In the genomic region with DNA sequence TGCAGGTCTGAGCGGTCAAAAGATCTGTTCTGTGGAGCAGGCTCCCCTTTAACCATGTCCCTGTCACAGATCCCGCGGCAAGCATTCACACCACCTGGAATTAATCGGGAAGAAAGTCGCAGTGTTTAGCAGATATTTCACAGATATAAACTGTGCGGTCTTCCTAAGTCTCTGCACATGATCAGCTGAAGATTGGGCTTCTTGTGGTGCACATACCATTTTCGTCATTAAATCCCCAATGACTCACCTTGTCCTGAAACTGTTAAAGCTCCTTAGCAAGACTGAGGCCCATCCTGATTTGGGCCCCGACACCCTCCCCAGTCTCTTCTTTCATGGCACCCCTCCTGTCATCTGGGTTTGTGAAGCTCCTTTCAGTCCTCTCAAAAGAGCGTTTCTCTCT, we compare ENCODE assay signal across 19 cellular contexts.
A peak's percentile ranks its signal among the peaks of the same experiment; 100 is the strongest.
DNase-seq lines count a peak whose midpoint lies in the region; ATAC-seq and TF ChIP-seq lines count a peak whose summit lies in the region.
"Had no signal": no experiment of that assay in that cellular context is flagged by ENCODE, and none has a peak within 500 bp of the region (broad histone marks: within the 10 kb centered on the region; RNA-seq: fewer than 3 reads in every experiment).

No MANE protein-coding gene starts in this region.

- H4K20me1 ChIP-seq in PC-3 (ENCODE audit: low read length) (no peaks in the 10 kb centered on the region), Karpas-422 (ENCODE audit: insufficient read depth, low read depth, low read length) (no peaks in the 10 kb centered on the region)

- no TSS peak for BruUV-seq in PC-3 (replicated peaks; lab: Mats Ljungman, UMichigan)

- peaks cover 2% of the 10 kb centered on the region for H3K27me3 Mint-ChIP-seq in activated naive CD4-positive, alpha-beta T cell treated with anti-CD3 and anti-CD28 coated beads, Interleukin-2, amount 50 U/mL, for 24 hours
- peaks cover under 1% of the 10 kb centered on the region for H3K27me3 Mint-ChIP-seq in HFFc6 (ENCODE audit: insufficient read depth)
- H3K27me3 Mint-ChIP-seq: B cell; CD4-positive, CD25-positive, alpha-beta regulatory T cell had no signal

- H3K36me3 Mint-ChIP-seq in activated naive CD4-positive, alpha-beta T cell treated with anti-CD3 and anti-CD28 coated beads, Interleukin-2, amount 50 U/mL, for 24 hours: no peaks in the 10 kb centered on the region
- H3K36me3 Mint-ChIP-seq in HFFc6 (ENCODE audit: low read depth): no peaks in the 10 kb centered on the region
- H3K36me3 Mint-ChIP-seq: CD4-positive, CD25-positive, alpha-beta regulatory T cell; CD8-positive, alpha-beta memory T cell had no signal

- no peak overlapping the region for H2AFZ ChIP-seq in PC-3 (ENCODE audit: low read length)
- H2AFZ ChIP-seq in Karpas-422 (ENCODE audit: low read length): no peak overlapping the region

- H3F3A ChIP-seq in PC-3 (ENCODE audit: low read length, unreplicated experiment): no peaks in the 10 kb centered on the region

- no peak overlapping the region for H3K4me3 ChIP-seq in PC-3 (ENCODE audit: low read length)
- no peak overlapping the region for H3K4me3 ChIP-seq in Karpas-422 (ENCODE audit: low read length)
- no peak overlapping the region for H3K4me3 ChIP-seq in right lobe of liver
- H3K4me3 ChIP-seq: A549, HAP-1 had no signal

- ATAC-seq in PC-3 (no peak), right lobe of liver (no peak)
- ATAC-seq: A549, HepG2 had no signal

- no peak overlapping the region for H3K27ac ChIP-seq in PC-3 (ENCODE audit: low read length)
- H3K27ac ChIP-seq in Karpas-422 (ENCODE audit: low read length): no peak overlapping the region
- no peak overlapping the region for H3K27ac ChIP-seq in right lobe of liver
- H3K27ac ChIP-seq: 22Rv1, A549 had no signal

- H3K4me2 ChIP-seq in PC-3 (ENCODE audit: low read length) (no peak overlapping the region), Karpas-422 (ENCODE audit: low read depth, low read length, poor library complexity, severe bottlenecking) (no peak overlapping the region)
- H3K4me2 ChIP-seq: A549 had no signal

- no peak overlapping the region for H3K4me3 Mint-ChIP-seq in activated naive CD4-positive, alpha-beta T cell treated with anti-CD3 and anti-CD28 coated beads, Interleukin-2, amount 50 U/mL, for 24 hours
- peak overlapping the region; percentile 36; the same call in 1 of the 2 replicates for H3K4me3 Mint-ChIP-seq in HFFc6
- H3K4me3 Mint-ChIP-seq: B cell; CD8-positive, alpha-beta memory T cell had no signal

- TF ChIP-seq CTCF in HFFc6 (IDR thresholded peaks at IDR 0.05): no peak
- TF ChIP-seq CTCF in PC-3 (conservative IDR thresholded peaks at IDR 0.05; ENCODE audit: low read depth, low read length): no peak
- TF ChIP-seq CTCF in right lobe of liver (IDR thresholded peaks at IDR 0.05): no peak

- TF ChIP-seq POLR2A in right lobe of liver (IDR thresholded peaks at IDR 0.05): no peak

- H3K9ac ChIP-seq in PC-3 (ENCODE audit: low read length) (no peak overlapping the region), Karpas-422 (ENCODE audit: low read length) (no peak overlapping the region)

- DNase-seq in activated naive CD4-positive, alpha-beta T cell treated with Interleukin-2 at 50 U/mL for 16 hours: no peak
- peak; percentile 33 for DNase-seq in EH (ENCODE audit: low read depth)
- DNase-seq in HFFc6: peak; percentile 46
- DNase-seq in PC-3: no peak
- DNase-seq in Karpas-422: no peak
- no peak for DNase-seq in right lobe of liver
- DNase-seq: C1 segment of cervical spinal cord; CD4-positive, CD25-positive, alpha-beta regulatory T cell; CD8-positive, alpha-beta memory T cell; COR-L47; GDM1; KBM-7 had no signal

- CTCF ChIA-PET in PC-3 (lab: Charles Lee): no interaction called here

- peak overlapping the region; percentile 57 for H3K27ac Mint-ChIP-seq in activated naive CD4-positive, alpha-beta T cell treated with anti-CD3 and anti-CD28 coated beads, Interleukin-2, amount 50 U/mL, for 24 hours
- H3K27ac Mint-ChIP-seq in HFFc6: no peak overlapping the region
- H3K27ac Mint-ChIP-seq: B cell; CD4-positive, CD25-positive, alpha-beta regulatory T cell; CD8-positive, alpha-beta memory T cell had no signal

- intact Hi-C loops in PC-3 (cut with micrococcal nuclease): no loop called here
- intact Hi-C loops in right lobe of liver (cut with DNase I): no loop called here

- POLR2A ChIA-PET in PC-3 (lab: Charles Lee; ENCODE audit: unreplicated experiment): no interaction called here

- peaks cover 11% of the 10 kb centered on the region for H3K4me1 Mint-ChIP-seq in activated naive CD4-positive, alpha-beta T cell treated with anti-CD3 and anti-CD28 coated beads, Interleukin-2, amount 50 U/mL, for 24 hours
- H3K4me1 Mint-ChIP-seq in HFFc6 (ENCODE audit: low read depth): peaks cover 29% of the 10 kb centered on the region

- H3K36me3 ChIP-seq in PC-3 (ENCODE audit: low read depth, low read length) (no peaks in the 10 kb centered on the region), Karpas-422 (ENCODE audit: insufficient read depth, low read length) (no peaks in the 10 kb centered on the region), right lobe of liver (no peaks in the 10 kb centered on the region)
- H3K36me3 ChIP-seq: HAP-1 had no signal

- H3K27me3 ChIP-seq in PC-3 (ENCODE audit: low read length) (peaks cover 57% of the 10 kb centered on the region), Karpas-422 (ENCODE audit: low read length) (no peaks in the 10 kb centered on the region), right lobe of liver (no peaks in the 10 kb centered on the region)

- 80% methylated on average over 2 of the region's 9 CpGs for WGBS in right lobe of liver (ENCODE audit: insufficient coverage, low coverage, low lambda C conversion rate, missing lambda C conversion rate)

- H3K9me3 Mint-ChIP-seq in activated naive CD4-positive, alpha-beta T cell treated with anti-CD3 and anti-CD28 coated beads, Interleukin-2, amount 50 U/mL, for 24 hours: no peaks in the 10 kb centered on the region
- no peaks in the 10 kb centered on the region for H3K9me3 Mint-ChIP-seq in HFFc6
- H3K9me3 Mint-ChIP-seq: CD4-positive, CD25-positive, alpha-beta regulatory T cell; IgD-negative memory B cell had no signal

- H3K9me2 ChIP-seq in PC-3 (replicated peaks; ENCODE audit: low read length) (no peaks in the 10 kb centered on the region), Karpas-422 (replicated peaks; ENCODE audit: insufficient read depth, low read length) (no peaks in the 10 kb centered on the region)

- no peaks in the 10 kb centered on the region for H3K4me1 ChIP-seq in PC-3 (ENCODE audit: insufficient read depth, low read length)
- H3K4me1 ChIP-seq in Karpas-422 (ENCODE audit: low read length): peaks cover 9% of the 10 kb centered on the region
- no peaks in the 10 kb centered on the region for H3K4me1 ChIP-seq in right lobe of liver
- H3K4me1 ChIP-seq: A549, HAP-1 had no signal

- no peaks in the 10 kb centered on the region for H3K9me3 ChIP-seq in PC-3 (ENCODE audit: low read length)
- no peaks in the 10 kb centered on the region for H3K9me3 ChIP-seq in Karpas-422 (ENCODE audit: low read length)
- H3K9me3 ChIP-seq in right lobe of liver: no peaks in the 10 kb centered on the region
- H3K9me3 ChIP-seq: A549, HAP-1 had no signal

- H3K79me2 ChIP-seq in PC-3 (ENCODE audit: low read length) (no peaks in the 10 kb centered on the region), Karpas-422 (ENCODE audit: low read length) (no peaks in the 10 kb centered on the region)

Comparison
In these comparisons a context has a peak if more than half of its experiments do, and no peak if none do; other contexts are left out.
1. DNase-seq: peak in EH (single experiment) and HFFc6 (single experiment); none in activated naive CD4-positive, alpha-beta T cell treated with Interleukin-2 at 50 U/mL for 16 hours (single experiment), PC-3 (single experiment), Karpas-422 (single experiment) and right lobe of liver (0 of 3).